In genomic region chr5:176994460-176995121, GRCh38 we compare ENCODE assay signal across 8 cellular contexts. TPM values are rescaled to one million over a fixed set of nuclear protein-coding genes. Genes with fewer than 3 reads are reported as not detected.
DNase-seq lines count a peak whose midpoint lies in the region; ATAC-seq, FAIRE-seq and TF ChIP-seq lines count a peak whose summit lies in the region.

No MANE protein-coding gene starts in this region.

- no peak overlapping the region for H3K4me3 Mint-ChIP-seq in CD4-positive, alpha-beta T cell
- no peak overlapping the region for H3K4me3 Mint-ChIP-seq in activated T-helper 2 cell treated with anti-CD3 and anti-CD28 coated beads, Interferon-gamma antibody, Interleukin-2, Interleukin-4, amounts not matched to agents 10 μg/mL and 5 μg/mL and 100 μg/mL, durations not matched to agents 14 hours and 24 hours and 36 hours (ENCODE audit: low read depth)

- POLR2A ChIA-PET in CD4-positive, alpha-beta T cell (lab: Charles Lee), result no interaction called here

- no peak for DNase-seq in CD4-positive, alpha-beta T cell
- DNase-seq in activated T-helper 2 cell treated with anti-CD3 and anti-CD28 coated beads, Interferon-gamma antibody, Interleukin-2, Interleukin-4, amounts not matched to agents 10 μg/mL and 5 μg/mL and 100 μg/mL, durations not matched to agents 14 hours and 24 hours and 36 hours (ENCODE audit: low spot score), result no peak
- DNase-seq in left lobe of liver (ENCODE audit: low spot score) (no peak), NCI-H128 (lab: John Stamatoyannopoulos, UW; ENCODE audit: unreplicated experiment) (no peak), HTR-8/SVneo (ENCODE audit: insufficient read length, low spot score) (no peak)

- no peak for FAIRE-seq in HTR-8/SVneo (lab: Jason Lieb, UNC)

- no peaks in the 10 kb centered on the region for H3K27me3 Mint-ChIP-seq in CD4-positive, alpha-beta T cell
- no peaks in the 10 kb centered on the region for H3K27me3 Mint-ChIP-seq in activated T-helper 2 cell treated with anti-CD3 and anti-CD28 coated beads, Interferon-gamma antibody, Interleukin-2, Interleukin-4, amounts not matched to agents 10 μg/mL and 5 μg/mL and 100 μg/mL, durations not matched to agents 14 hours and 24 hours and 36 hours (ENCODE audit: low read depth)

- H3K9me3 ChIP-seq in CD4-positive, alpha-beta T cell (ENCODE audit: control insufficient read depth, low read length), result no peaks in the 10 kb centered on the region

- peaks cover 40% of the 10 kb centered on the region for H3K4me1 Mint-ChIP-seq in CD4-positive, alpha-beta T cell (ENCODE audit: low read depth)
- H3K4me1 Mint-ChIP-seq in activated T-helper 2 cell treated with anti-CD3 and anti-CD28 coated beads, Interferon-gamma antibody, Interleukin-2, Interleukin-4, amounts not matched to agents 10 μg/mL and 5 μg/mL and 100 μg/mL, durations not matched to agents 14 hours and 24 hours and 36 hours (ENCODE audit: low read depth), result peaks cover 23% of the 10 kb centered on the region

- H3K27ac Mint-ChIP-seq in CD4-positive, alpha-beta T cell, result peak overlapping the region; percentile 20
- H3K27ac Mint-ChIP-seq in activated T-helper 2 cell treated with anti-CD3 and anti-CD28 coated beads, Interferon-gamma antibody, Interleukin-2, Interleukin-4, amounts not matched to agents 10 μg/mL and 5 μg/mL and 100 μg/mL, durations not matched to agents 14 hours and 24 hours and 36 hours, result peak overlapping the region; percentile 60

- H3K9me3 Mint-ChIP-seq in CD4-positive, alpha-beta T cell, result peaks cover 2% of the 10 kb centered on the region
- H3K9me3 Mint-ChIP-seq in activated T-helper 2 cell treated with anti-CD3 and anti-CD28 coated beads, Interferon-gamma antibody, Interleukin-2, Interleukin-4, amounts not matched to agents 10 μg/mL and 5 μg/mL and 100 μg/mL, durations not matched to agents 14 hours and 24 hours and 36 hours, result no peaks in the 10 kb centered on the region

- ATAC-seq in CD4-positive, alpha-beta T cell (ENCODE audit: poor library complexity), result no peak
- ATAC-seq in HG02884 (IDR thresholded peaks at IDR 0.05; ENCODE audit: unreplicated experiment), result peak; percentile 40
- ATAC-seq in left lobe of liver, result peak; percentile 26
- ATAC-seq in GM19023 (IDR thresholded peaks at IDR 0.05; ENCODE audit: unreplicated experiment), result no peak
- ATAC-seq in HG03520 (IDR thresholded peaks at IDR 0.05; ENCODE audit: unreplicated experiment), result no peak

- CTCF ChIA-PET in CD4-positive, alpha-beta T cell (lab: Charles Lee), result interaction anchor here (0.6 to 0.8 kb wide), 2 partner anchors 10 to 56 kb away, joined by 3 to 5 read pairs; no protein-coding TSS in a partner anchor

- H3K27me3 ChIP-seq in CD4-positive, alpha-beta T cell (ENCODE audit: control insufficient read depth, insufficient read depth, low read length), result no peaks in the 10 kb centered on the region

- H3K36me3 Mint-ChIP-seq in CD4-positive, alpha-beta T cell (ENCODE audit: low read depth), result peaks cover 44% of the 10 kb centered on the region
- peaks cover 30% of the 10 kb centered on the region for H3K36me3 Mint-ChIP-seq in activated T-helper 2 cell treated with anti-CD3 and anti-CD28 coated beads, Interferon-gamma antibody, Interleukin-2, Interleukin-4, amounts not matched to agents 10 μg/mL and 5 μg/mL and 100 μg/mL, durations not matched to agents 14 hours and 24 hours and 36 hours (ENCODE audit: low read depth)

- intact Hi-C loops in CD4-positive, alpha-beta T cell (cut with DNase I, micrococcal nuclease), result no loop called here
- intact Hi-C loops in activated T-helper 2 cell treated with anti-CD3 and anti-CD28 coated beads, Interferon-gamma antibody, Interleukin-2, Interleukin-4, amounts not matched to agents 10 μg/mL and 5 μg/mL and 100 μg/mL, durations not matched to agents 14 hours and 24 hours and 36 hours (cut with micrococcal nuclease), result no loop called here

- no peak overlapping the region for H3K27ac ChIP-seq in CD4-positive, alpha-beta T cell (ENCODE audit: low read depth, low read length)

- no peak for TF ChIP-seq CTCF in CD4-positive, alpha-beta T cell (IDR thresholded peaks at IDR 0.05)

RNA-seq across cellular contexts. Expression of gene UIMC1, which starts 12.0 kb away (rescaled TPM):
- total RNA-seq in CD4-positive, alpha-beta T cell, result 10 to 100 TPM; 42.3 to 50.8 TPM
- 62.6 and 63.3 TPM in 2 replicates for total RNA-seq in activated T-helper 2 cell treated with anti-CD3 and anti-CD28 coated beads, Interferon-gamma antibody, Interleukin-2, Interleukin-4, amounts not matched to agents 10 μg/mL and 5 μg/mL and 100 μg/mL, durations not matched to agents 14 hours and 24 hours and 36 hours
- total RNA-seq in left lobe of liver, result 10.1 TPM

RNA-seq across cellular contexts. Expression of gene ZNF346, which starts 27.9 kb away (rescaled TPM):
- 10 to 100 TPM; 14.3 to 19.0 TPM for total RNA-seq in CD4-positive, alpha-beta T cell
- total RNA-seq in activated T-helper 2 cell treated with anti-CD3 and anti-CD28 coated beads, Interferon-gamma antibody, Interleukin-2, Interleukin-4, amounts not matched to agents 10 μg/mL and 5 μg/mL and 100 μg/mL, durations not matched to agents 14 hours and 24 hours and 36 hours, result 26.1 and 26.3 TPM in 2 replicates
- 5.4 TPM for total RNA-seq in left lobe of liver

Comparison
In these comparisons a context has a peak if more than half of its experiments do, and no peak if none do; other contexts are left out.
1. ATAC-seq: peak in HG02884 (single experiment) and left lobe of liver (single experiment); none in CD4-positive, alpha-beta T cell (single experiment), GM19023 (single experiment) and HG03520 (single experiment).